In genomic region chr22:36386351-36386899, GRCh38 we compare ENCODE assay signal across 2 cellular contexts.
TF ChIP-seq lines count a peak whose summit lies in the region.

No MANE protein-coding gene starts in this region.

TF ChIP-seq in IMR-90, 13 proteins besides CTCF, POLR2A, EP300 and RAD21:
- TF ChIP-seq MAZ (IDR thresholded peaks at IDR 0.05; ENCODE audit: borderline replicate concordance, low read depth, low read length) (peak; percentile 6; the same call in 1 of the 2 replicates), CHD1 (IDR thresholded peaks at IDR 0.05; ENCODE audit: low read depth, low read length) (no peak), FOS (IDR thresholded peaks at IDR 0.05; ENCODE audit: low read depth, low read length) (no peak), USF2 (IDR thresholded peaks at IDR 0.05; ENCODE audit: low read depth, low read length) (no peak; the same call in 1 of the 2 replicates), RCOR1 (IDR thresholded peaks at IDR 0.05; ENCODE audit: insufficient replicate concordance, low read length) (no peak)

TF ChIP-seq in endothelial cell of umbilical vein, 7 proteins besides CTCF, POLR2A, EP300 and RAD21:
- TF ChIP-seq MYC (IDR thresholded peaks at IDR 0.05; ENCODE audit: low read depth, low read length), result no peak
- TF ChIP-seq POLR2AphosphoS5 (IDR thresholded peaks at IDR 0.05; ENCODE audit: insufficient read depth, low read depth, low read length), result peak; percentile 24
